Comparison of ENCODE assay signal across 8 cellular contexts in genomic region chr9:26326473-26327044, GRCh38.
DNase-seq lines count a peak whose midpoint lies in the region; ATAC-seq, FAIRE-seq and TF ChIP-seq lines count a peak whose summit lies in the region.

No MANE protein-coding gene starts in this region.

- no peaks in the 10 kb centered on the region for H3K79me2 ChIP-seq in astrocyte (ENCODE audit: insufficient read depth, low read length)

- FAIRE-seq in astrocyte (lab: Jason Lieb, UNC) (peak; percentile 99), islet of Langerhans (lab: Jason Lieb, UNC) (peak; percentile 92)

- no peaks in the 10 kb centered on the region for H3K4me1 ChIP-seq in astrocyte (ENCODE audit: insufficient read depth, low read length)
- H3K4me1 ChIP-seq in thyroid gland = peaks cover 17 to 18% of the 10 kb centered on the region in 2 donors

- H3K4me3 Mint-ChIP-seq in HFFc6 (no peak overlapping the region), astrocyte (ENCODE audit: unreplicated experiment) (no peak overlapping the region)

- H4K20me1 ChIP-seq in astrocyte (ENCODE audit: insufficient read depth, low read length) = no peaks in the 10 kb centered on the region

- no peaks in the 10 kb centered on the region for H3K36me3 Mint-ChIP-seq in HFFc6 (ENCODE audit: low read depth)
- no peaks in the 10 kb centered on the region for H3K36me3 Mint-ChIP-seq in astrocyte (ENCODE audit: low read depth, unreplicated experiment)

- peak; percentile 68 for ATAC-seq in Right ventricle myocardium superior (ENCODE audit: poor library complexity)
- no peak for ATAC-seq in left cardiac atrium
- ATAC-seq in GM21360 (IDR thresholded peaks at IDR 0.05; ENCODE audit: unreplicated experiment) = no peak

- H3K27ac ChIP-seq in astrocyte (ENCODE audit: low read depth, low read length) (no peak overlapping the region), thyroid gland (peak overlapping the region in 2 of 3 donors; percentile 48 to 50)

- intact Hi-C loops in Right ventricle myocardium superior (cut with DNase I) (no loop called here), left cardiac atrium (cut with DNase I) (no loop called here), thyroid gland (cut with DNase I) (loop anchor here (5.0 kb wide), 1 partner anchor 364 kb away; no protein-coding TSS in a partner anchor)

- peaks cover 38% of the 10 kb centered on the region; the same call in 1 of the 2 replicates for H3K4me1 Mint-ChIP-seq in HFFc6 (ENCODE audit: low read depth)
- peaks cover 19% of the 10 kb centered on the region for H3K4me1 Mint-ChIP-seq in astrocyte (ENCODE audit: low read depth, unreplicated experiment)

- H3K27me3 ChIP-seq in astrocyte (ENCODE audit: insufficient read depth, low read length) (no peaks in the 10 kb centered on the region), thyroid gland (no peaks in the 10 kb centered on the region)

- H2AFZ ChIP-seq in astrocyte (ENCODE audit: low read depth, low read length) = no peak overlapping the region

- H3K27me3 Mint-ChIP-seq in HFFc6 (ENCODE audit: insufficient read depth) = peaks cover 2% of the 10 kb centered on the region; the same call in 1 of the 2 replicates
- H3K27me3 Mint-ChIP-seq in astrocyte (ENCODE audit: low read depth, unreplicated experiment) = no peaks in the 10 kb centered on the region

- H3K4me3 ChIP-seq in astrocyte (ENCODE audit: insufficient read depth, low read depth, low read length) (no peak overlapping the region), thyroid gland (replicated peaks in 1 of 3) (no peak overlapping the region)

- no peak overlapping the region for H3K9ac ChIP-seq in astrocyte (ENCODE audit: low read length)

- peak; percentile 92 for TF ChIP-seq CTCF in HFFc6 (IDR thresholded peaks at IDR 0.05)
- TF ChIP-seq CTCF in astrocyte (IDR thresholded peaks at IDR 0.05; ENCODE audit: insufficient read depth, low read depth, low read length) = peak; percentile 98
- peak; percentile 16 to 85 (median 79) for TF ChIP-seq CTCF in thyroid gland (IDR thresholded peaks at IDR 0.05)

- DNase-seq in Right ventricle myocardium superior = no peak
- DNase-seq in left cardiac atrium = no peak
- peak; percentile 72 for DNase-seq in HFFc6
- peak; percentile 40 for DNase-seq in NCI-H2029 treated with DMSO at 0.1 percent for 48 hours (lab: John Stamatoyannopoulos, UW)
- peak; percentile 37 for DNase-seq in astrocyte (ENCODE audit: low read depth)
- DNase-seq in thyroid gland = peak; percentile 42 to 45

- no peaks in the 10 kb centered on the region for H3K36me3 ChIP-seq in astrocyte (ENCODE audit: insufficient read depth, low read length)
- H3K36me3 ChIP-seq in thyroid gland = no peaks in the 10 kb centered on the region

- no peak for TF ChIP-seq POLR2A in thyroid gland (IDR thresholded peaks at IDR 0.05)

- no peaks in the 10 kb centered on the region for H3K9me3 Mint-ChIP-seq in HFFc6
- no peaks in the 10 kb centered on the region for H3K9me3 Mint-ChIP-seq in astrocyte (ENCODE audit: unreplicated experiment)

- peak overlapping the region; percentile 6 for H3K4me2 ChIP-seq in astrocyte (ENCODE audit: low read length)

- H3K27ac Mint-ChIP-seq in HFFc6 (no peak overlapping the region), astrocyte (ENCODE audit: unreplicated experiment) (no peak overlapping the region)

- 2 to 6% methylated on average over 6 of the region's 6 CpGs for WGBS in thyroid gland, 2 donors

- H3K9me3 ChIP-seq in astrocyte (ENCODE audit: insufficient read depth, low read depth, low read length) (no peaks in the 10 kb centered on the region), thyroid gland (no peaks in the 10 kb centered on the region)

Comparison
In these comparisons a context has a peak if more than half of its experiments do, and no peak if none do; other contexts are left out.
1. DNase-seq: peak in HFFc6 (single experiment), NCI-H2029 treated with DMSO at 0.1 percent for 48 hours (single experiment), astrocyte (single experiment) and thyroid gland (2 of 2); none in Right ventricle myocardium superior (single experiment) and left cardiac atrium (single experiment).
2. Peak in every context shown above with its lines, with median percentiles within 50 percentile points of each other: CTCF ChIP-seq.